18 cellular contexts compared by ENCODE assay signal in genomic region chr7:27262121-27262520, GRCh38. TPM values are rescaled to one million over a fixed set of nuclear protein-coding genes. Genes with fewer than 3 reads are reported as not detected.
"Had no signal": no experiment of that assay in that cellular context is flagged by ENCODE, and none has a peak within 500 bp of the region (broad histone marks: within the 10 kb centered on the region; RNA-seq: fewer than 3 reads in every experiment).

No MANE protein-coding gene starts in this region.

- FAIRE-seq: kidney, TTC549 had no signal

- H3K4me3 ChIP-seq: colonic mucosa, ovary, stomach, thoracic aorta, vagina had no signal

- ATAC-seq: activated T-helper 17 cell treated with anti-CD3 and anti-CD28 coated beads, Interleukin-2, amount 50 U/mL, for 72 hours; left ventricle myocardium superior had no signal

- H3K36me3 ChIP-seq: colonic mucosa, ovary, stomach, thoracic aorta, vagina had no signal

- H3K27ac ChIP-seq: colonic mucosa, epithelial cell of prostate, ovary, stomach, thoracic aorta, vagina had no signal

- DNase-seq: activated CD4-positive, alpha-beta T cell treated with anti-CD3 and anti-CD28 coated beads, Interleukin-2, amount 10 ng/mL, durations not matched to agents 7 days and 5 days; activated CD4-positive, CD25-positive, alpha-beta regulatory T cell; activated naive CD4-positive, alpha-beta T cell treated with anti-CD3 and anti-CD28 coated beads for 36 hours; activated T-cell treated with anti-CD3 and anti-CD28 coated beads for 4 hours; caudate nucleus; colonic mucosa; kidney; left ventricle myocardium superior; mesenchymal stem cell; ovary; stomach had no signal

- H3K4me1 ChIP-seq: colonic mucosa, stomach, vagina had no signal

- H3K9me3 ChIP-seq: colonic mucosa, ovary, stomach, thoracic aorta, vagina had no signal

- H3K27me3 ChIP-seq: colonic mucosa, ovary, vagina had no signal

RNA-seq across cellular contexts. Expression of gene EVX1, which starts 19.5 kb away (rescaled TPM):
- total RNA-seq: activated CD4-positive, alpha-beta T cell treated with anti-CD3 and anti-CD28 coated beads, Interleukin-2, amount 10 ng/mL, durations not matched to agents 7 days and 5 days; activated CD8-positive, alpha-beta memory T cell treated with anti-CD3 and anti-CD28 coated beads for 36 hours; activated naive CD4-positive, alpha-beta T cell treated with anti-CD3 and anti-CD28 coated beads for 36 hours; activated T-helper 17 cell treated with anti-CD3 and anti-CD28 coated beads, Interleukin-2, amount 50 U/mL, for 72 hours; kidney; left ventricle myocardium superior; ovary; skeletal muscle tissue; stomach; thoracic aorta had no signal
